Comparison of ENCODE assay signal across 21 cellular contexts in genomic region chr2:38900726-38901125, GRCh38. TPM values are rescaled to one million over a fixed set of nuclear protein-coding genes. Genes with fewer than 3 reads are reported as not detected.
DNase-seq lines count a peak whose midpoint lies in the region; ATAC-seq, FAIRE-seq and TF ChIP-seq lines count a peak whose summit lies in the region.
"Had no signal": no experiment of that assay in that cellular context is flagged by ENCODE, and none has a peak within 500 bp of the region (broad histone marks: within the 10 kb centered on the region; RNA-seq: fewer than 3 reads in every experiment).

No MANE protein-coding gene starts in this region.

- H3K4ac ChIP-seq in H1 (replicated peaks; ENCODE audit: insufficient read length, low read depth, low read length) (no peak overlapping the region), neuronal stem cell (ENCODE audit: low read length) (no peak overlapping the region)

- H4K91ac ChIP-seq in H1 (replicated peaks; ENCODE audit: insufficient read length, low read length) (no peak overlapping the region), neuronal stem cell (ENCODE audit: low read depth, low read length, poor library complexity) (no peak overlapping the region)

- no peak for TF ChIP-seq POLR2A in H1 (IDR thresholded peaks at IDR 0.05; ENCODE audit: control extremely low read depth in 1 of 2, low read depth in 2 of 2, low read length in 2 of 2)

- H2BK120ac ChIP-seq in H1 (replicated peaks; ENCODE audit: low read depth, low read length) (no peak overlapping the region), neuronal stem cell (ENCODE audit: low read depth, low read length) (no peak overlapping the region)

- H3K23ac ChIP-seq in H1 (ENCODE audit: insufficient read length) (no peak overlapping the region), neuronal stem cell (ENCODE audit: low read depth, low read length, poor library complexity) (no peak overlapping the region)

- H3K18ac ChIP-seq in H1 (ENCODE audit: extremely low read depth, low read length) (no peak overlapping the region), neuronal stem cell (ENCODE audit: low read length) (no peak overlapping the region)

- no peak overlapping the region for H2BK15ac ChIP-seq in H1 (ENCODE audit: low read length)
- no peak overlapping the region for H2BK15ac ChIP-seq in neuronal stem cell (ENCODE audit: low read length)

- H3K27me3 ChIP-seq in H1 (replicated peaks in 1 of 4; ENCODE audit: control insufficient read depth in 3 of 4, extremely low read depth in 1 of 4, insufficient read depth in 3 of 4, low read length in 3 of 4) (no peaks in the 10 kb centered on the region), neuronal stem cell (ENCODE audit: control insufficient read depth in 3 of 3, insufficient read depth in 3 of 3, low read depth in 1 of 3, low read length in 3 of 3) (no peaks in the 10 kb centered on the region)
- H3K27me3 ChIP-seq: BLaER1 had no signal

- 92% methylated on average over 1 of the region's 1 CpG; no CpG with 5 or more reads in 1 of the 2 experiments for WGBS in H1 (ENCODE audit: extremely low coverage in 1 of 2, insufficient coverage in 1 of 2, insufficient read length in 1 of 2, insufficient replicate concordance in 2 of 2, low coverage in 1 of 2, low lambda C conversion rate in 2 of 2, missing lambda C conversion rate in 1 of 2), 2 experiments
- WGBS in neuronal stem cell (ENCODE audit: extremely low coverage in 2 of 2, insufficient read length in 2 of 2, insufficient replicate concordance in 1 of 2), 2 donors = no CpG with 5 or more reads among the region's 1 CpG

- DNase-seq in stimulated activated naive CD8-positive, alpha-beta T cell treated with anti-CD3 and anti-CD28 coated beads, Interleukin-15, Interleukin-2, amounts not matched to agents 100 U/mL and 50 U/mL, for 24 hours = no peak
- DNase-seq in H1 (ENCODE audit: low read depth in 1 of 2, low spot score in 2 of 2) (no peak), neuronal stem cell (ENCODE audit: low spot score) (no peak), ACHN (no peak), substantia nigra (lab: John Stamatoyannopoulos, UW) (no peak)
- DNase-seq: 8988T; Caco-2; CD4-positive, CD25-positive, alpha-beta regulatory T cell; CD8-positive, alpha-beta T cell; DMS153; DND-41; H9 had no signal

- no peak overlapping the region for H3K14ac ChIP-seq in H1 (ENCODE audit: insufficient read length)
- H3K14ac ChIP-seq in neuronal stem cell (ENCODE audit: low read length) = no peak overlapping the region

- no peak for TF ChIP-seq CTCF in H1 (IDR thresholded peaks at IDR 0.05; ENCODE audit: control extremely low read depth in 1 of 3, insufficient read depth in 1 of 3, low read depth in 1 of 3, low read length in 3 of 3)

- in situ Hi-C loops in ACHN (cut with HindIII; ENCODE audit: low pct_ligation_motif_present, low pct_unique_long_range_greater_than_20kb, low sequenced_read_pairs) = no loop called here

- H2BK5ac ChIP-seq in H1 (ENCODE audit: low read depth, low read length) (no peak overlapping the region), neuronal stem cell (ENCODE audit: low read length) (no peak overlapping the region)

- TF ChIP-seq EP300 in H1 (IDR thresholded peaks at IDR 0.05; ENCODE audit: borderline replicate concordance in 1 of 2, low read depth in 2 of 2, low read length in 2 of 2) = no peak

- no peak overlapping the region for H3K9ac ChIP-seq in H1 (replicated peaks in 1 of 4; ENCODE audit: extremely low read depth in 1 of 4, low read depth in 3 of 4, low read length in 3 of 4)
- no peak overlapping the region for H3K9ac ChIP-seq in neuronal stem cell (ENCODE audit: low read depth, low read length, poor library complexity)
- H3K9ac ChIP-seq: BLaER1 had no signal

- no peaks in the 10 kb centered on the region for H3K9me3 Mint-ChIP-seq in stimulated activated naive CD8-positive, alpha-beta T cell treated with anti-CD3 and anti-CD28 coated beads, Interleukin-15, Interleukin-2, amounts not matched to agents 100 ng/mL and 50 ng/mL, for 24 hours
- H3K9me3 Mint-ChIP-seq: CD8-positive, alpha-beta T cell; H9 had no signal

- CTCF ChIA-PET in H1 (lab: Charles Lee; ENCODE audit: partially characterized antibody) = interaction anchor here (0.7 to 1.1 kb wide), 3 partner anchors 19 to 965 kb away, joined by 3 read pairs; no protein-coding TSS in a partner anchor

- H3K9me3 ChIP-seq in H1 (ENCODE audit: insufficient read depth in 2 of 2, low read depth in 1 of 2, low read length in 1 of 2) (no peaks in the 10 kb centered on the region), neuronal stem cell (replicated peaks in 1 of 2; ENCODE audit: control insufficient read depth in 2 of 2, insufficient read depth in 1 of 2, low read depth in 1 of 2, low read length in 2 of 2) (no peaks in the 10 kb centered on the region)
- H3K9me3 ChIP-seq: A549, BLaER1, Caco-2 had no signal

- no peak overlapping the region for H2BK12ac ChIP-seq in H1 (ENCODE audit: low read depth, low read length)
- no peak overlapping the region for H2BK12ac ChIP-seq in neuronal stem cell (ENCODE audit: low read length)

- H4K20me1 ChIP-seq in H1 (replicated peaks in 1 of 2; ENCODE audit: control insufficient read depth in 1 of 2, insufficient read depth in 2 of 2, low read length in 2 of 2) = no peaks in the 10 kb centered on the region
- H4K20me1 ChIP-seq: BLaER1 had no signal

- H2AK5ac ChIP-seq in H1 (ENCODE audit: low read depth, low read length) (no peak overlapping the region), neuronal stem cell (ENCODE audit: low read depth, low read length) (no peak overlapping the region)

- H2AFZ ChIP-seq in H1 (ENCODE audit: low read length) = peak overlapping the region; percentile 66; the same call in 1 of the 2 replicates
- H2AFZ ChIP-seq in neuronal stem cell (ENCODE audit: low read length) = peak overlapping the region; percentile 53

- H3K36me3 Mint-ChIP-seq in stimulated activated naive CD8-positive, alpha-beta T cell treated with anti-CD3 and anti-CD28 coated beads, Interleukin-15, Interleukin-2, amounts not matched to agents 100 ng/mL and 50 ng/mL, for 24 hours (ENCODE audit: low read depth) = no peaks in the 10 kb centered on the region
- H3K36me3 Mint-ChIP-seq: CD4-positive, CD25-positive, alpha-beta regulatory T cell; CD8-positive, alpha-beta T cell had no signal

- H3K36me3 ChIP-seq in H1 (ENCODE audit: control insufficient read depth in 2 of 4, insufficient read depth in 4 of 4, low read length in 3 of 4) = no peaks in the 10 kb centered on the region
- H3K36me3 ChIP-seq in neuronal stem cell (replicated peaks in 1 of 2; ENCODE audit: control insufficient read depth in 2 of 2, insufficient read depth in 2 of 2, low read length in 2 of 2) = no peaks in the 10 kb centered on the region
- H3K36me3 ChIP-seq: BLaER1 had no signal

- no peak overlapping the region for H3K4me2 ChIP-seq in H1 (ENCODE audit: insufficient read depth in 1 of 2, low read depth in 2 of 2, low read length in 2 of 2)
- H3K4me2 ChIP-seq in neuronal stem cell (ENCODE audit: insufficient read depth, low read length, poor library complexity, severe bottlenecking) = no peak overlapping the region
- H3K4me2 ChIP-seq: A549, BLaER1 had no signal

- H3K23me2 ChIP-seq in H1 (ENCODE audit: low read depth, low read length) = no peaks in the 10 kb centered on the region

- no peak overlapping the region for H3K56ac ChIP-seq in H1 (replicated peaks; ENCODE audit: insufficient read length, low read depth, low read length)

- no peak overlapping the region for H4K5ac ChIP-seq in H1 (ENCODE audit: insufficient read length, low read depth, low read length)

- no peaks in the 10 kb centered on the region for H3K4me1 Mint-ChIP-seq in stimulated activated naive CD8-positive, alpha-beta T cell treated with anti-CD3 and anti-CD28 coated beads, Interleukin-15, Interleukin-2, amounts not matched to agents 100 ng/mL and 50 ng/mL, for 24 hours (ENCODE audit: low read depth)
- H3K4me1 Mint-ChIP-seq: B cell; CD4-positive, CD25-positive, alpha-beta regulatory T cell had no signal

- no peak for ATAC-seq in stimulated activated naive CD8-positive, alpha-beta T cell treated with anti-CD3 and anti-CD28 coated beads, Interleukin-15, Interleukin-2, amounts not matched to agents 100 U/mL and 50 U/mL, for 24 hours
- ATAC-seq: CD8-positive, alpha-beta T cell; HCT116 had no signal

- H3K4me3 Mint-ChIP-seq in stimulated activated naive CD8-positive, alpha-beta T cell treated with anti-CD3 and anti-CD28 coated beads, Interleukin-15, Interleukin-2, amounts not matched to agents 100 ng/mL and 50 ng/mL, for 24 hours = no peak overlapping the region
- H3K4me3 Mint-ChIP-seq: B cell; CD4-positive, CD25-positive, alpha-beta regulatory T cell; CD8-positive, alpha-beta T cell; H9 had no signal

- H4K8ac ChIP-seq in H1 (ENCODE audit: extremely low read depth, insufficient read depth, low read length) (no peak overlapping the region), neuronal stem cell (ENCODE audit: low read depth, low read length) (no peak overlapping the region)

- no peaks in the 10 kb centered on the region for H3K79me1 ChIP-seq in H1 (ENCODE audit: low read depth, low read length)
- no peaks in the 10 kb centered on the region for H3K79me1 ChIP-seq in neuronal stem cell (ENCODE audit: low read depth, low read length)

- POLR2A ChIA-PET in H1 (lab: Charles Lee; ENCODE audit: partially characterized antibody) = no interaction called here

- no peak for FAIRE-seq in H1 (lab: Jason Lieb, UNC)
- FAIRE-seq: A549, G401.6, GM12892 had no signal

- H3K4me3 ChIP-seq in H1 (ENCODE audit: extremely low read depth in 1 of 4, insufficient read depth in 2 of 4, low read depth in 3 of 4, low read length in 4 of 4) = no peak overlapping the region
- no peak overlapping the region for H3K4me3 ChIP-seq in neuronal stem cell (ENCODE audit: low read length in 2 of 2)
- H3K4me3 ChIP-seq: A549, BLaER1 had no signal

- H3K27me3 Mint-ChIP-seq in stimulated activated naive CD8-positive, alpha-beta T cell treated with anti-CD3 and anti-CD28 coated beads, Interleukin-15, Interleukin-2, amounts not matched to agents 100 ng/mL and 50 ng/mL, for 24 hours = peaks cover 7% of the 10 kb centered on the region
- H3K27me3 Mint-ChIP-seq: CD4-positive, CD25-positive, alpha-beta regulatory T cell had no signal

- peak overlapping the region; percentile 32 for H3K27ac Mint-ChIP-seq in stimulated activated naive CD8-positive, alpha-beta T cell treated with anti-CD3 and anti-CD28 coated beads, Interleukin-15, Interleukin-2, amounts not matched to agents 100 ng/mL and 50 ng/mL, for 24 hours
- H3K27ac Mint-ChIP-seq: B cell; CD4-positive, CD25-positive, alpha-beta regulatory T cell; CD8-positive, alpha-beta T cell; H9 had no signal

- H3K79me2 ChIP-seq in H1 (ENCODE audit: control insufficient read depth in 1 of 2, insufficient read depth in 2 of 2, low read length in 2 of 2) = no peaks in the 10 kb centered on the region

- H3K27ac ChIP-seq in H1 (ENCODE audit: low read depth, low read length) (no peak overlapping the region), neuronal stem cell (replicated peaks; ENCODE audit: low read length) (no peak overlapping the region), substantia nigra (ENCODE audit: low read depth, low read length, poor library complexity, severe bottlenecking) (no peak overlapping the region)
- H3K27ac ChIP-seq: A549, BLaER1, C4-2B had no signal

- H3K4me1 ChIP-seq in H1 (replicated peaks in 1 of 4; ENCODE audit: control insufficient read depth in 3 of 4, insufficient read depth in 4 of 4, low read length in 3 of 4) (no peaks in the 10 kb centered on the region), neuronal stem cell (ENCODE audit: control insufficient read depth in 2 of 2, insufficient read depth in 1 of 2, low read depth in 1 of 2, low read length in 2 of 2) (no peaks in the 10 kb centered on the region)
- H3K4me1 ChIP-seq: A549, BLaER1, Caco-2 had no signal

- no peak for TF ChIP-seq RAD21 in H1 (IDR thresholded peaks at IDR 0.05 in 1 of 2, conservative IDR thresholded peaks at IDR 0.05 in 1 of 2; ENCODE audit: low read depth in 2 of 2, low read length in 2 of 2)

- H2BK20ac ChIP-seq in H1 (ENCODE audit: low read length) = no peak overlapping the region

RNA-seq across cellular contexts. Expression of gene ARHGEF33, which starts 11.1 kb away (rescaled TPM):
- 0.57 and 0.95 TPM in 2 replicates for total RNA-seq in H1 (2021; fragmentation: NEBNext Ultra II Directional; extraction: Animal tissue kit (Norgen Biotek cat#: 25700))
- polyA plus RNA-seq in H1 (2011; rRNA removed) = 0.08 and 0.09 TPM in 2 replicates
- polyA plus RNA-seq in H1 (2011; cell fraction: cytosol; rRNA removed) = 0.16 TPM
- 0.23 TPM for polyA plus RNA-seq in H1 (2011; cell fraction: nucleus; rRNA removed)
- 0.12 to 0.70 TPM (median 0.58 TPM) in 4 replicates for polyA plus RNA-seq in H1 (2012, experiment 1 of 2)
- polyA plus RNA-seq in H1 (2012, experiment 2 of 2) = not detected
- polyA plus RNA-seq in H1 (2013, experiment 1 of 2) = 0.22 TPM
- 0.28 TPM for polyA plus RNA-seq in H1 (2013, experiment 2 of 2)
- polyA minus RNA-seq in H1 (2011; rRNA and poly(A)+ RNA removed) = 0.06 and 0.24 TPM in 2 replicates
- polyA minus RNA-seq in H1 (2011; cell fraction: cytosol; rRNA and poly(A)+ RNA removed) = not detected
- 1.00 TPM for polyA minus RNA-seq in H1 (2011; cell fraction: nucleus; rRNA and poly(A)+ RNA removed)
- 0.54 TPM for polyA plus RNA-seq in neuronal stem cell (2013, experiment 1 of 2)
- polyA plus RNA-seq in neuronal stem cell (2013, experiment 2 of 2) = 0.47 TPM
- total RNA-seq: Caco-2; CD4-positive, CD25-positive, alpha-beta regulatory T cell; CD8-positive, alpha-beta T cell; H4 had no signal

RNA-seq across cellular contexts. Expression of gene MORN2, which starts 24.9 kb away (rescaled TPM):
- 9.7 and 11.3 TPM in 2 replicates for total RNA-seq in H1 (2021; fragmentation: NEBNext Ultra II Directional; extraction: Animal tissue kit (Norgen Biotek cat#: 25700))
- polyA plus RNA-seq in H1 (2011; rRNA removed) = 4.4 and 7.2 TPM in 2 replicates
- 9.4 TPM for polyA plus RNA-seq in H1 (2011; cell fraction: cytosol; rRNA removed)
- 1.4 TPM for polyA plus RNA-seq in H1 (2011; cell fraction: nucleus; rRNA removed)
- 7.9 to 19.9 TPM (median 12.8 TPM) in 4 replicates for polyA plus RNA-seq in H1 (2012, experiment 1 of 2)
- polyA plus RNA-seq in H1 (2012, experiment 2 of 2) = 14.9 TPM
- polyA plus RNA-seq in H1 (2013, experiment 1 of 2) = 15.2 TPM
- polyA plus RNA-seq in H1 (2013, experiment 2 of 2) = 15.9 TPM
- polyA minus RNA-seq in H1 (2011; rRNA and poly(A)+ RNA removed) = 0.63 and 2.0 TPM in 2 replicates
- polyA minus RNA-seq in H1 (2011; cell fraction: cytosol; rRNA and poly(A)+ RNA removed) = 2.0 TPM
- 2.1 TPM for polyA minus RNA-seq in H1 (2011; cell fraction: nucleus; rRNA and poly(A)+ RNA removed)
- polyA plus RNA-seq in neuronal stem cell (2013, experiment 1 of 2) = 27.4 TPM
- 26.2 TPM for polyA plus RNA-seq in neuronal stem cell (2013, experiment 2 of 2)

RNA-seq across cellular contexts. Expression of gene DHX57, which starts 25.0 kb away (rescaled TPM):
- total RNA-seq in H1 (2021; fragmentation: NEBNext Ultra II Directional; extraction: Animal tissue kit (Norgen Biotek cat#: 25700)) = 32.9 and 34.9 TPM in 2 replicates
- 6.1 and 10.7 TPM in 2 replicates for polyA plus RNA-seq in H1 (2011; rRNA removed)
- 13.8 TPM for polyA plus RNA-seq in H1 (2011; cell fraction: cytosol; rRNA removed)
- 9.3 TPM for polyA plus RNA-seq in H1 (2011; cell fraction: nucleus; rRNA removed)
- polyA plus RNA-seq in H1 (2012, experiment 1 of 2) = 16.9 to 31.3 TPM (median 21.3 TPM) in 4 replicates
- 1.6 TPM for polyA plus RNA-seq in H1 (2012, experiment 2 of 2)
- polyA plus RNA-seq in H1 (2013, experiment 1 of 2) = 17.1 TPM
- 15.5 TPM for polyA plus RNA-seq in H1 (2013, experiment 2 of 2)
- polyA minus RNA-seq in H1 (2011; rRNA and poly(A)+ RNA removed) = 42.9 and 47.6 TPM in 2 replicates
- 31.3 TPM for polyA minus RNA-seq in H1 (2011; cell fraction: cytosol; rRNA and poly(A)+ RNA removed)
- 25.9 TPM for polyA minus RNA-seq in H1 (2011; cell fraction: nucleus; rRNA and poly(A)+ RNA removed)
- polyA plus RNA-seq in neuronal stem cell (2013, experiment 1 of 2) = 14.4 TPM
- 14.9 TPM for polyA plus RNA-seq in neuronal stem cell (2013, experiment 2 of 2)
